ENCODE assay signal across 1 cellular context in the genomic region with DNA sequence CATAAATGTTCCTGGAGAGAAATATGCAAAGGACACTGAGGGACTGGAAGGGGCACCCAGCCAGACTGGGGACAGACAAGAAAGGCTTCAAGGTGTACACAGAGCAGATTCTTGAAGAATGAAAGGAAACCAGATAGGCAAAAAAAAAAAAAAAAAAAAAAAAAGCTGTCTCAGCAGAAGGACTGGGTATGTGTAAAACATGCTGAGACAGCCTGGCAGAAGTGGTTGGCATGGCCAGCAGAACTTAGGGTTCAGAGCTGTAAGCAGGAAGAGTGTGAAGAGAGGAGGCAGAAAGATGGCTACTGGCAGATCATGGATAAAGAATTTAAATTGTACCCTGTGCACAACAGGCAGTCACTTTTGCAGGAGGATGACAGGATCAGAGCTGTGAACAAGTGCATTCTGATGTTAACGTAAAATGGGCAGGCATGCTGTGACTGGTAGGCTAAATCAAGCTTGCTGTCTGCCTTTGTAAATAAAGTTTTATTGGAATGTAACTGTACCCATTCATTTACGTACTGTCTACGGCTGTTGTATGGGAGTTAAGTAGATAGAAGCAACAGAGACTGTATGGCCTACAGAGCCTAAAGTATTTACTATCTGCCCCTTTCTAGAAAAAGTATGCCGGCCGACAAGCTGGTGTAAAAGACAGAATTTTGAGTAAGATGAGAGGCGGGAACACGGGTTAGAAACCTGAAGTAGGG.
A peak's percentile ranks its signal among the peaks of the same experiment; 100 is the strongest.
TF ChIP-seq lines count a peak whose summit lies in the region.

No MANE protein-coding gene starts in this region.

TF ChIP-seq in HepG2, 621 proteins besides CTCF, POLR2A, EP300 and RAD21:
- TF ChIP-seq ZMAT5 (CRISPR knock-in tag; IDR thresholded peaks at IDR 0.05; ENCODE audit: borderline replicate concordance, low read depth) (no peak), POLR2AphosphoS5 (IDR thresholded peaks at IDR 0.05; ENCODE audit: low read depth, low read length) (no peak), NFIC (IDR thresholded peaks at IDR 0.05; ENCODE audit: low read length) (no peak), MYC (CRISPR knock-in tag; IDR thresholded peaks at IDR 0.05; ENCODE audit: borderline replicate concordance) (no peak), FOXA1 (IDR thresholded peaks at IDR 0.05) (no peak), FOXA1 (CRISPR knock-in tag; IDR thresholded peaks at IDR 0.05) (no peak), ZNF552 (CRISPR knock-in tag; IDR thresholded peaks at IDR 0.05; ENCODE audit: borderline replicate concordance) (no peak), MAFK (conservative IDR thresholded peaks at IDR 0.05 in 1 of 2, IDR thresholded peaks at IDR 0.05 in 1 of 2; ENCODE audit: low read length in 2 of 2) (peak in 1 of 2 experiments; percentile 59; a peak in 2 of 4 replicates), MAFF (IDR thresholded peaks at IDR 0.05; ENCODE audit: low read depth, low read length) (0 out of 2 replicates have a peak, but pooled peaks have one; percentile 24), ZBTB40 (IDR thresholded peaks at IDR 0.05) (no peak), ZBTB40 (CRISPR knock-in tag; IDR thresholded peaks at IDR 0.05) (peak; percentile 50; the same call in 1 of the 2 replicates), AHR (CRISPR knock-in tag; IDR thresholded peaks at IDR 0.05) (no peak), EZH2 (conservative IDR thresholded peaks at IDR 0.05; ENCODE audit: low read depth, low read length) (no peak)
- TF ChIP-seq, protein P1, sequence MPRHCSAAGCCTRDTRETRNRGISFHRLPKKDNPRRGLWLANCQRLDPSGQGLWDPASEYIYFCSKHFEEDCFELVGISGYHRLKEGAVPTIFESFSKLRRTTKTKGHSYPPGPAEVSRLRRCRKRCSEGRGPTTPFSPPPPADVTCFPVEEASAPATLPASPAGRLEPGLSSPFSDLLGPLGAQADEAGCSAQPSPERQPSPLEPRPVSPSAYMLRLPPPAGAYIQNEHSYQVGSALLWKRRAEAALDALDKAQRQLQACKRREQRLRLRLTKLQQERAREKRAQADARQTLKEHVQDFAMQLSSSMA (CRISPR knock-in tag; IDR thresholded peaks at IDR 0.05): no peak
